Comparison of ENCODE assay signal across 1 cellular context in genomic region chr20:52191132-52191435, GRCh38.
TF ChIP-seq lines count a peak whose summit lies in the region.

No MANE protein-coding gene starts in this region.

TF ChIP-seq in H1, 55 proteins besides CTCF, POLR2A, EP300 and RAD21 (continued from another document):
- TF ChIP-seq CTBP2 (IDR thresholded peaks at IDR 0.05; ENCODE audit: borderline replicate concordance, insufficient read depth, insufficient read length, low read length) (peak; percentile 59), SIX5 (IDR thresholded peaks at IDR 0.05; ENCODE audit: low read depth, low read length) (no peak), KDM4A (IDR thresholded peaks at IDR 0.05; ENCODE audit: low read depth, low read length, severe bottlenecking) (no peak), EZH2 (IDR thresholded peaks at IDR 0.05; ENCODE audit: low read depth, low read length, severe bottlenecking) (no peak), SP4 (IDR thresholded peaks at IDR 0.05; ENCODE audit: low read length) (no peak), SIRT6 (IDR thresholded peaks at IDR 0.05; ENCODE audit: low read length) (no peak), YY1 (IDR thresholded peaks at IDR 0.05; ENCODE audit: low read depth, low read length) (no peak), CHD2 (IDR thresholded peaks at IDR 0.05; ENCODE audit: low read length) (no peak), MAFK (IDR thresholded peaks at IDR 0.05; ENCODE audit: low read depth, low read length) (no peak), HDAC2 (IDR thresholded peaks at IDR 0.05; ENCODE audit: borderline replicate concordance in 1 of 2, low read depth in 2 of 2, low read length in 2 of 2) (peak in 1 of 2 experiments; percentile 49; a peak in 1 of 4 replicates), RNF2 (IDR thresholded peaks at IDR 0.05; ENCODE audit: borderline replicate concordance, low read depth, low read length, missing control alignments, poor library complexity, severe bottlenecking) (no peak), KDM5A (IDR thresholded peaks at IDR 0.05; ENCODE audit: low read length) (no peak), EGR1 (IDR thresholded peaks at IDR 0.05; ENCODE audit: borderline replicate concordance, low read depth, low read length) (no peak), CHD7 (IDR thresholded peaks at IDR 0.05; ENCODE audit: insufficient replicate concordance, low read length) (no peak), TCF12 (IDR thresholded peaks at IDR 0.05; ENCODE audit: low read depth, low read length) (no peak), JUND (IDR thresholded peaks at IDR 0.05; ENCODE audit: low read length) (no peak), CHD1 (IDR thresholded peaks at IDR 0.05; ENCODE audit: low read depth, low read length) (no peak), SRF (IDR thresholded peaks at IDR 0.05; ENCODE audit: low read depth, low read length) (no peak), PHF8 (conservative IDR thresholded peaks at IDR 0.05; ENCODE audit: low read depth, low read length) (no peak), TAF1 (IDR thresholded peaks at IDR 0.05; ENCODE audit: low read depth, low read length) (no peak), MAX (IDR thresholded peaks at IDR 0.05) (0 out of 2 replicates have a peak, but pooled peaks have one; percentile 19)
